Comparison of ENCODE assay signal across 8 cellular contexts in genomic region chr17:51000835-51001638, GRCh38.
A peak's percentile ranks its signal among the peaks of the same experiment; 100 is the strongest.
DNase-seq lines count a peak whose midpoint lies in the region; ATAC-seq, FAIRE-seq and TF ChIP-seq lines count a peak whose summit lies in the region.

No MANE protein-coding gene starts in this region.

- H3K9me3 Mint-ChIP-seq in Calu3 (ENCODE audit: low read depth, unreplicated experiment): no peaks in the 10 kb centered on the region

- FAIRE-seq in small intestine (lab: Jason Lieb, UNC): peak; percentile 44

- no TSS peak for BruUV-seq in Calu3 (replicated peaks; lab: Mats Ljungman, UMichigan)

- peak; percentile 71 for ATAC-seq in left ventricle myocardium superior
- ATAC-seq in HG03196 (IDR thresholded peaks at IDR 0.05; ENCODE audit: unreplicated experiment): no peak
- ATAC-seq in GM19455 (IDR thresholded peaks at IDR 0.05; ENCODE audit: unreplicated experiment): no peak

- POLR2A ChIA-PET in HEK293T (lab: Yijun Ruan, JAX): interaction anchor here (0.6 to 1.3 kb wide), 3 partner anchors 135 to 165 kb away, joined by 3 to 4 read pairs (median 3); partner anchors contain the start of genes NME1, NME2 and TOB1

- H3K27ac ChIP-seq in angular gyrus (ENCODE audit: low read depth, low read length) (peak overlapping the region; percentile 10), small intestine (ENCODE audit: low read depth in 1 of 2, low read length in 1 of 2) (no peak overlapping the region)

- H3K4me3 ChIP-seq in small intestine (ENCODE audit: low read depth in 1 of 2, low read length in 2 of 2): no peak overlapping the region

- no peak overlapping the region for H3K4me3 Mint-ChIP-seq in Calu3 (ENCODE audit: low read depth, unreplicated experiment)

- no peaks in the 10 kb centered on the region for H3K27me3 Mint-ChIP-seq in Calu3 (ENCODE audit: unreplicated experiment)

- peak; percentile 41 for DNase-seq in Calu3
- peak; percentile 51 for DNase-seq in HEK293T (ENCODE audit: extremely low spot score)
- DNase-seq in NCI-H460 (ENCODE audit: extremely low read depth, low read depth): peak; percentile 70
- DNase-seq in left ventricle myocardium superior: no peak
- peak; percentile 68 for DNase-seq in small intestine

- WGBS in small intestine, 3 donors: 96 to 100% (median 97%) methylated on average over 1 of the region's 1 CpG

- peaks cover 45% of the 10 kb centered on the region for H3K36me3 Mint-ChIP-seq in Calu3 (ENCODE audit: insufficient read depth, unreplicated experiment)

- no peaks in the 10 kb centered on the region for H3K4me1 Mint-ChIP-seq in Calu3 (ENCODE audit: low read depth, unreplicated experiment)

- intact Hi-C loops in Calu3 (cut with micrococcal nuclease; ENCODE audit: unreplicated experiment): loop anchor here (1.0 kb wide), 2 partner anchors 55 to 152 kb away; partner anchors contain the start of gene NME1
- intact Hi-C loops in left ventricle myocardium superior (cut with micrococcal nuclease): loop anchor here (2.0 kb wide), 1 partner anchor 152 kb away; the partner anchor contains the start of gene NME1

- H3K4me1 ChIP-seq in small intestine (ENCODE audit: control insufficient read depth in 2 of 2, insufficient read depth in 1 of 2, low read depth in 1 of 2, low read length in 1 of 2): no peaks in the 10 kb centered on the region

- peaks cover 12 to 24% of the 10 kb centered on the region in 2 donors for H3K36me3 ChIP-seq in small intestine (ENCODE audit: control insufficient read depth in 2 of 2, insufficient read depth in 2 of 2, low read length in 2 of 2)

- peak; percentile 48 for TF ChIP-seq CTCF in Calu3 (IDR thresholded peaks at IDR 0.05; ENCODE audit: unreplicated experiment)

- no peak overlapping the region for H3K27ac Mint-ChIP-seq in Calu3 (ENCODE audit: unreplicated experiment)

- H3K27me3 ChIP-seq in small intestine (ENCODE audit: control insufficient read depth in 2 of 2, insufficient read depth in 2 of 2, low read length in 2 of 2): no peaks in the 10 kb centered on the region

- no peaks in the 10 kb centered on the region for H3K9me3 ChIP-seq in small intestine (ENCODE audit: control insufficient read depth, low read depth)

- CTCF ChIA-PET in Calu3 (lab: Charles Lee) (interaction anchor here (0.6 to 2.1 kb wide), 9 partner anchors 10 to 232 kb away, joined by 3 to 27 read pairs (median 5); partner anchors contain the start of genes NME1, NME2 and SPAG9), HEK293T (lab: Yijun Ruan, JAX) (interaction anchor here (0.5 to 1.8 kb wide), 8 partner anchors 39 to 165 kb away, joined by 3 to 8 read pairs (median 4); partner anchors contain the start of genes NME1 and NME2)

TF ChIP-seq in HEK293T, 16 proteins besides CTCF, POLR2A, EP300 and RAD21:
- TF ChIP-seq SP1 (IDR thresholded peaks at IDR 0.05) (no peak), FOXK2 (IDR thresholded peaks at IDR 0.05) (no peak), LEF1 (IDR thresholded peaks at IDR 0.05; ENCODE audit: borderline replicate concordance) (no peak), ELF4 (IDR thresholded peaks at IDR 0.05) (no peak), NFRKB (IDR thresholded peaks at IDR 0.05) (no peak), L3MBTL2 (conservative IDR thresholded peaks at IDR 0.05) (no peak), FOXM1 (IDR thresholded peaks at IDR 0.05; ENCODE audit: borderline replicate concordance) (no peak), ARNT (IDR thresholded peaks at IDR 0.05) (no peak)
